In the genomic region with DNA sequence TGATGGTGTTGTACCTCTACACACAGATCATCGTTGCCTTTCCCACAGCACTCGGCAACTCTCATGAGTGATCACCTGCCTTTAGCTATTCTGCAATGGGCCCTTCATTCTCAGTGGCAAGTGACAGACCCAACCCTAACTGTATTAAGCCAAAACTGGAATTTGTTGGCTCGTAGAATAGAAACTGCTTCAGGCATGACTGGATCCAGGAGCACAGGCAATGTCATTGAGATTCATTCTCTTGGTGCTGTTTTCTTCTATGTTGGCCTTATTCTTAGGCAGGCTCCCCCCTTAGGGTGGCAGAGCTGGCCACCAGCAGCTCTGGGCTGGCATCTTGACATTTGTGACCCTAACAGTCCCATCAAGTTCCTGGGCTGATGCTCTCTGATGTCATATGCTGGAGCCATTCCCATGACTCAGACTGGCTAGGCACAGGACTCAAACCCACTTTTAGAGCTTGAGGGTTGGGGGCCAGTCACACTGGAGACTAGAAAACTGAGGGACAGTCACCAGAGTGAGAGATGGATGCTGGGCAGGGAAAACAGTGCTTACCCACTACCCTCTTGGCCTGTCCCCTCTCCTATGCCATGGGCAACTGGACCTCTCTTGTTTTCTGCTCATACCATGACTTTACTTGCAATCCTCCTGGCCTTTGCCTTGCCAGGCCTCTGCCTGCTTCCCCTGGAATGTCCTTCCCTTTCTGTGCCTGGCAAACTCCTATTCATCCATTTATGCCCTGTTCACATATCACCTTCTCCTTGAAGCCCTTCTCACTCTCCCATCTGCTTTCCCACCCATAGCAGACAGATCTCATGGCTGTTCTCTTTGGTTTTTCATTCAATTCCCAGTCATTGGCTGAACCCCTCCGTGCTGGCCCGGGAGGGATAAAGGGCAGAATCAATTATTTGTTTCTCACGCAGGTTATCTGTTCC, we compare ENCODE assay signal across 18 cellular contexts. TPM values are rescaled to one million over a fixed set of nuclear protein-coding genes. Genes with fewer than 3 reads are reported as not detected.
A peak's percentile ranks its signal among the peaks of the same experiment; 100 is the strongest.
DNase-seq lines count a peak whose midpoint lies in the region; ATAC-seq and TF ChIP-seq lines count a peak whose summit lies in the region.
"Had no signal": no experiment of that assay in that cellular context is flagged by ENCODE, and none has a peak within 500 bp of the region (broad histone marks: within the 10 kb centered on the region; RNA-seq: fewer than 3 reads in every experiment).

No MANE protein-coding gene starts in this region.

- TF ChIP-seq RAD21 in liver (IDR thresholded peaks at IDR 0.05): no peak

- no peak for TF ChIP-seq CTCF in liver (IDR thresholded peaks at IDR 0.05; ENCODE audit: low read depth, low read length, missing input control)

- no peak overlapping the region for H2AFZ ChIP-seq in trophoblast cell (ENCODE audit: insufficient read depth, low read length, poor library complexity)

- no peaks in the 10 kb centered on the region for H3K79me1 ChIP-seq in trophoblast cell (ENCODE audit: low read length)

- H3K9me3 ChIP-seq in liver (ENCODE audit: control insufficient read depth in 4 of 4, low read length in 3 of 4) (no peaks in the 10 kb centered on the region), trophoblast cell (ENCODE audit: insufficient read depth, low read depth, low read length) (peaks cover 2% of the 10 kb centered on the region)
- H3K9me3 ChIP-seq: SJCRH30, suprapubic skin had no signal

- H3K9ac ChIP-seq in liver (ENCODE audit: low read depth in 1 of 2, low read length in 2 of 2): no peak overlapping the region
- no peak overlapping the region for H3K9ac ChIP-seq in trophoblast cell (ENCODE audit: low read length)

- H3K79me2 ChIP-seq in trophoblast cell (ENCODE audit: control insufficient read depth, insufficient read depth, low read length, poor library complexity): no peaks in the 10 kb centered on the region

- H3K9me3 Mint-ChIP-seq in stimulated activated effector memory CD8-positive, alpha-beta T cell treated with anti-CD3 and anti-CD28 coated beads, Interleukin-12 subunit alpha, Interleukin-12 subunit beta, amount 100 ng/mL, for 72 hours: no peaks in the 10 kb centered on the region
- H3K9me3 Mint-ChIP-seq: activated naive CD4-positive, alpha-beta T cell treated with anti-CD3 and anti-CD28 coated beads for 36 hours had no signal

- peaks cover 15% of the 10 kb centered on the region for H3K36me3 Mint-ChIP-seq in stimulated activated effector memory CD8-positive, alpha-beta T cell treated with anti-CD3 and anti-CD28 coated beads, Interleukin-12 subunit alpha, Interleukin-12 subunit beta, amount 100 ng/mL, for 72 hours

- H3K4ac ChIP-seq in trophoblast cell (ENCODE audit: low read depth, low read length): no peak overlapping the region

- no peak overlapping the region for H2BK5ac ChIP-seq in trophoblast cell (ENCODE audit: low read depth, low read length, poor library complexity)

- no peak overlapping the region for H2BK12ac ChIP-seq in trophoblast cell (ENCODE audit: low read length)

- H3K4me2 ChIP-seq in trophoblast cell (ENCODE audit: low read length): no peak overlapping the region

- peak overlapping the region; percentile 3 for H3K27ac Mint-ChIP-seq in stimulated activated effector memory CD8-positive, alpha-beta T cell treated with anti-CD3 and anti-CD28 coated beads, Interleukin-12 subunit alpha, Interleukin-12 subunit beta, amount 100 ng/mL, for 72 hours
- H3K27ac Mint-ChIP-seq: activated naive CD4-positive, alpha-beta T cell treated with anti-CD3 and anti-CD28 coated beads for 36 hours had no signal

- no peak overlapping the region for H3K14ac ChIP-seq in trophoblast cell (ENCODE audit: low read length)

- no peak overlapping the region for H3K4me3 Mint-ChIP-seq in stimulated activated effector memory CD8-positive, alpha-beta T cell treated with anti-CD3 and anti-CD28 coated beads, Interleukin-12 subunit alpha, Interleukin-12 subunit beta, amount 100 ng/mL, for 72 hours
- H3K4me3 Mint-ChIP-seq: activated naive CD4-positive, alpha-beta T cell treated with anti-CD3 and anti-CD28 coated beads for 36 hours; brain had no signal

- DNase-seq in EL: peak; percentile 59
- peak; percentile 52 for DNase-seq in RPMI7951 (ENCODE audit: low read depth)
- no peak for DNase-seq in stimulated activated effector memory CD8-positive, alpha-beta T cell treated with anti-CD3 and anti-CD28 coated beads, Interleukin-12 subunit alpha, Interleukin-12 subunit beta, amount 100 ng/mL, for 72 hours (ENCODE audit: low spot score in 2 of 2)
- no peak for DNase-seq in NCI-H146 treated with DMSO at 0.1 percent for 48 hours (lab: John Stamatoyannopoulos, UW; ENCODE audit: unreplicated experiment)
- no peak for DNase-seq in trophoblast cell
- DNase-seq: activated CD4-positive, alpha-beta T cell treated with anti-CD3 and anti-CD28 coated beads for 48 hours; activated naive CD4-positive, alpha-beta T cell treated with anti-CD3 and anti-CD28 coated beads for 36 hours; DND-41; hypothalamus; kidney glomerular epithelial cell; NCI-H187; T1000 had no signal

- H2BK120ac ChIP-seq in trophoblast cell (ENCODE audit: insufficient read depth, low read length, poor library complexity): no peak overlapping the region

- H3K4me1 ChIP-seq in liver (ENCODE audit: control insufficient read depth in 4 of 4, insufficient read depth in 4 of 4, low read length in 3 of 4): peaks cover 5 to 38% (median 30%) of the 10 kb centered on the region in 4 donors
- H3K4me1 ChIP-seq in trophoblast cell (ENCODE audit: control insufficient read depth in 1 of 2, insufficient read depth in 2 of 2, low read length in 2 of 2): no peaks in the 10 kb centered on the region

- H4K91ac ChIP-seq in trophoblast cell (ENCODE audit: low read depth, low read length): no peak overlapping the region

- H3K23ac ChIP-seq in trophoblast cell (ENCODE audit: low read length): no peak overlapping the region

- no peak for ATAC-seq in stimulated activated effector memory CD8-positive, alpha-beta T cell treated with anti-CD3 and anti-CD28 coated beads, Interleukin-12 subunit alpha, Interleukin-12 subunit beta, amount 100 ng/mL, for 72 hours
- ATAC-seq in GM18867 (IDR thresholded peaks at IDR 0.05; ENCODE audit: unreplicated experiment): no peak

- no peak overlapping the region for H3K18ac ChIP-seq in trophoblast cell (ENCODE audit: low read length)

- no peaks in the 10 kb centered on the region for H3K36me3 ChIP-seq in liver (ENCODE audit: control insufficient read depth in 4 of 4, insufficient read depth in 3 of 4, low read depth in 1 of 4, low read length in 3 of 4)
- H3K36me3 ChIP-seq in trophoblast cell (ENCODE audit: control insufficient read depth in 1 of 2, insufficient read depth in 2 of 2, low read length in 2 of 2): peaks cover 7 to 14% of the 10 kb centered on the region in 2 experiments
- H3K36me3 ChIP-seq: SJCRH30 had no signal

- H3K4me3 ChIP-seq in liver (ENCODE audit: low read depth in 1 of 3, low read length in 3 of 3) (no peak overlapping the region), trophoblast cell (ENCODE audit: low read depth, low read length) (no peak overlapping the region)
- H3K4me3 ChIP-seq: SJCRH30, suprapubic skin had no signal

- H4K8ac ChIP-seq in trophoblast cell (ENCODE audit: low read depth, low read length): no peak overlapping the region

- no peak overlapping the region for H2AK5ac ChIP-seq in trophoblast cell (ENCODE audit: low read length)

- H3K27me3 ChIP-seq in liver (ENCODE audit: control insufficient read depth in 4 of 4, insufficient read depth in 4 of 4, low read length in 3 of 4) (no peaks in the 10 kb centered on the region), trophoblast cell (ENCODE audit: insufficient read depth, low read length) (no peaks in the 10 kb centered on the region)
- H3K27me3 ChIP-seq: SJCRH30, suprapubic skin had no signal

- H3K27ac ChIP-seq in liver (ENCODE audit: low read depth in 1 of 2, low read length in 2 of 2) (peak overlapping the region; percentile 31 to 37), trophoblast cell (ENCODE audit: low read depth, low read length) (no peak overlapping the region)
- H3K27ac ChIP-seq: HL-60, SJCRH30, suprapubic skin had no signal

- WGBS in liver: 65% methylated on average over 6 of the region's 6 CpGs
- no CpG with 5 or more reads among the region's 6 CpGs for whole genome bisulfite sequencing in trophoblast cell (ENCODE audit: extremely low coverage, insufficient coverage, insufficient read length)

- no peak overlapping the region for H4K12ac ChIP-seq in trophoblast cell (ENCODE audit: low read depth, low read length)

- no peaks in the 10 kb centered on the region for H3K4me1 Mint-ChIP-seq in stimulated activated effector memory CD8-positive, alpha-beta T cell treated with anti-CD3 and anti-CD28 coated beads, Interleukin-12 subunit alpha, Interleukin-12 subunit beta, amount 100 ng/mL, for 72 hours

TF ChIP-seq in liver, 16 proteins besides CTCF, POLR2A, EP300 and RAD21 (continues in another document):
- TF ChIP-seq FOXA2 (IDR thresholded peaks at IDR 0.05): no peak
- TF ChIP-seq RXRA (IDR thresholded peaks at IDR 0.05): no peak
- no peak for TF ChIP-seq MAX (IDR thresholded peaks at IDR 0.05)
- no peak for TF ChIP-seq HNF4A (conservative IDR thresholded peaks at IDR 0.05)
- no peak for TF ChIP-seq ATF3 (IDR thresholded peaks at IDR 0.05)

RNA-seq across cellular contexts. Expression of gene CDC42EP2, which starts 7.1 kb away (rescaled TPM):
- total RNA-seq in RPMI7951 (2014; rRNA removed; shearing (Covaris generic)): 7.0 and 7.1 TPM in 2 replicates
- total RNA-seq in liver: 1 to 10 TPM; 1.9 to 3.4 TPM
- polyA plus RNA-seq in liver: 1 to 10 TPM; 1.8 to 2.0 TPM
- 7.2 and 7.7 TPM in 2 replicates for polyA plus RNA-seq in trophoblast cell (2013)

RNA-seq across cellular contexts. Expression of gene DPF2, which starts 26.1 kb away (rescaled TPM):
- 41.5 and 58.9 TPM in 2 replicates for total RNA-seq in RPMI7951 (2014; rRNA removed; shearing (Covaris generic))
- 10 to 100 TPM; 12.8 to 14.8 TPM for total RNA-seq in liver
- 10 to 100 TPM in 1 of 2 donors, 1 to 10 TPM in 1; 9.2 to 10.0 TPM for polyA plus RNA-seq in liver
- 64.3 and 69.7 TPM in 2 replicates for polyA plus RNA-seq in trophoblast cell (2013)

RNA-seq across cellular contexts. Expression of gene POLA2, which starts 45.8 kb away (rescaled TPM):
- total RNA-seq in RPMI7951 (2014; rRNA removed; shearing (Covaris generic)): 28.1 and 43.7 TPM in 2 replicates
- total RNA-seq in liver: 1 to 10 TPM; 4.9 to 6.1 TPM
- 1 to 10 TPM; 1.5 TPM for polyA plus RNA-seq in liver
- 12.6 and 13.3 TPM in 2 replicates for polyA plus RNA-seq in trophoblast cell (2013)

RNA-seq across cellular contexts. Expression of gene TIGD3, which starts 47.0 kb away (rescaled TPM):
- 0.20 and 0.24 TPM in 2 replicates for total RNA-seq in RPMI7951 (2014; rRNA removed; shearing (Covaris generic))
- total RNA-seq in liver: under 1 TPM; 0.17 to 0.33 TPM
- under 1 TPM in 1 of 2 donors, not detected in 1; 0.08 TPM for polyA plus RNA-seq in liver
- 2.1 and 2.3 TPM in 2 replicates for polyA plus RNA-seq in trophoblast cell (2013)

Comparison
In these comparisons a context has a peak if more than half of its experiments do, and no peak if none do; other contexts are left out.
1. DNase-seq: peak in EL (single experiment) and RPMI7951 (single experiment); none in stimulated activated effector memory CD8-positive, alpha-beta T cell treated with anti-CD3 and anti-CD28 coated beads, Interleukin-12 subunit alpha, Interleukin-12 subunit beta, amount 100 ng/mL, for 72 hours (0 of 2), NCI-H146 treated with DMSO at 0.1 percent for 48 hours (single experiment) and trophoblast cell (0 of 2).